In the genomic region with DNA sequence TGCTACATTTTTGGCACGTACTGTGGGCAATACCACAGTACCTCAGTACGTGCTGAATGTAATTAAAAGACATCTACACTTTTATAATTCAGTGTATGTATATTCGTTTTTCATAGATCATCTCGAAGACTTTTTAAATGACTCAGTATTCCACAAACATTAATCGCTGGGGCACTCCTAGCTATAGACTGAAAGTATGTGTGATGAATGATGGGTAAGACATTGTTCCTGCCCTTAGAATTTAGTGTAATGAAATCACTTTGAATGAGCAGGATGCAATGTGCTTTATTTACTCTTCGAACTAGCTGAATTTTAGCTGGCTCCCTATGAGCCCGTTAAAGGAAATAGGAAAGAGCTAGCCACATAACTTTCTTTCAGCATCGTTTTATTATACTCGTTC, we compare ENCODE assay signal across 17 cellular contexts.
"Had no signal": no experiment of that assay in that cellular context is flagged by ENCODE, and none has a peak within 500 bp of the region (broad histone marks: within the 10 kb centered on the region; RNA-seq: fewer than 3 reads in every experiment).

No MANE protein-coding gene starts in this region.

- FAIRE-seq: endometrium had no signal

- H3K27ac Mint-ChIP-seq: activated naive CD4-positive, alpha-beta T cell treated with anti-CD3 and anti-CD28 coated beads, Interleukin-2, amount 50 U/mL, for 72 hours; immature natural killer cell had no signal

- H3K27ac ChIP-seq: breast epithelium, esophagus squamous epithelium, lower lobe of right lung, skin epidermis, transverse colon had no signal

- DNase-seq: activated CD4-positive, alpha-beta T cell treated with anti-CD3 and anti-CD28 coated beads, Interleukin-2, amount 50 U/mL, for 4 hours; activated effector memory CD4-positive, alpha-beta T cell treated with Interleukin-2 at 50 U/mL for 16 hours; activated T-cell treated with anti-CD3 and anti-CD28 coated beads, Interleukin-2, amount 50 U/mL, for 1 hour; amniotic stem cell; esophagus squamous epithelium; foreskin fibroblast; immature natural killer cell; left cardiac atrium; lower lobe of right lung; midbrain; retina; transverse colon had no signal

- H3K4me1 ChIP-seq: breast epithelium, esophagus squamous epithelium, lower lobe of right lung, transverse colon had no signal

- ATAC-seq: activated CD4-positive, CD25-positive, alpha-beta regulatory T cell treated with anti-CD3 and anti-CD28 coated beads, Interleukin-2, amount 50 U/mL, for 24 hours; activated naive CD4-positive, alpha-beta T cell treated with anti-CD3 and anti-CD28 coated beads, Interleukin-2, amount 50 U/mL, for 72 hours; left cardiac atrium; lower lobe of right lung had no signal

- H3K4me1 Mint-ChIP-seq: immature natural killer cell had no signal

- H3K36me3 ChIP-seq: breast epithelium, esophagus squamous epithelium, lower lobe of right lung, transverse colon had no signal

- H3K9me3 Mint-ChIP-seq: activated naive CD4-positive, alpha-beta T cell treated with anti-CD3 and anti-CD28 coated beads, Interleukin-2, amount 50 U/mL, for 72 hours had no signal

- H3K9me3 ChIP-seq: breast epithelium, esophagus squamous epithelium, lower lobe of right lung, transverse colon had no signal

- H3K4me3 ChIP-seq: breast epithelium, esophagus squamous epithelium, lower lobe of right lung, skin epidermis, transverse colon had no signal

- H3K4me3 Mint-ChIP-seq: immature natural killer cell had no signal

- H3K27me3 ChIP-seq: breast epithelium, esophagus squamous epithelium, transverse colon had no signal

- H3K36me3 Mint-ChIP-seq: activated naive CD4-positive, alpha-beta T cell treated with anti-CD3 and anti-CD28 coated beads, Interleukin-2, amount 50 U/mL, for 72 hours; immature natural killer cell had no signal
